Comparison of ENCODE assay signal across 17 cellular contexts in the genomic region with DNA sequence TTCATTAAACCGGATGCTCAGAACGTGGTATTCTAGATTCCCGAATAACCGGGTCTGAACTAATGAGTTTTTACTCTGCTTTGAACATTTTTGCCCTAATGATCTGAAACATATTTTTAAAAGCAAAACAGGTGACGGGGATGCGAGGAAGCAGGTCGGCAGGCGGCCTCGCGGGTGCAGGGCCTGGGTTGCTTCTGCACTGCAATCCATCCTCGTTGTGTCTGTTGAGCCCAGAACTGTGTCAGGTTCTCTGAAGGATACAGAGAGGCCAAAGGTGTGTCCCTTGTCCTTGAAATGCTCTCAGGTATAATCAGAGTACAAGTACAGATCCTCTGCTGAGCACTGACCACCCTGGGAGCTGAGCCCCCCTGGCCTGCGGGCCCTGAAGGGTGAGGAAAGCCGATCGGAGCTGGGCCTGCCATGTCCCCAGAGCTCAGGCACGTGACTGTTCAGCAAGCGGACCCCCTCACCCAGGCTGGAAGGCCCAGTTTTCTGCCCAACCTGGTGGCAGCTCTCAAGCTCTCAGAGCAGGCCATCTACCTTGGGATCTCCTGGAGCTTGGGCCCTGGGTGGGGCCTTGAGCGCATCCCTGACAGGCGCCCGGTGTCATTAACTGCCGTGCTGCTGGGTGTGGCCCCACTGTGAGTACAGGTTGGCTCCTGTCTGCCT.
"Had no signal": no experiment of that assay in that cellular context is flagged by ENCODE, and none has a peak within 500 bp of the region (broad histone marks: within the 10 kb centered on the region; RNA-seq: fewer than 3 reads in every experiment).

No MANE protein-coding gene starts in this region.

- ATAC-seq: activated CD4-positive, alpha-beta T cell treated with anti-CD3 and anti-CD28 coated beads for 36 hours; body of pancreas; gastrocnemius medialis; natural killer cell treated with Interleukin-12 subunit alpha and Interleukin-12 subunit beta and Interleukin-15 and Interleukin-18, amount 100 ng/mL, for 72 hours; WTC11 had no signal

- H3K27ac ChIP-seq: body of pancreas, gastrocnemius medialis, SK-N-MC, skin epidermis, stomach, thoracic aorta, upper lobe of left lung had no signal

- H3K4me3 ChIP-seq: body of pancreas, gastrocnemius medialis, lung, SK-N-MC, skin epidermis, stomach, thoracic aorta, upper lobe of left lung had no signal

- DNase-seq: activated CD4-positive, alpha-beta T cell treated with anti-CD3 and anti-CD28 coated beads for 36 hours; activated CD4-positive, alpha-beta T cell treated with anti-CD3 and anti-CD28 coated beads, Interleukin-2, amount 50 U/mL, for 48 hours; body of pancreas; cortex of kidney; gastrocnemius medialis; head of caudate nucleus; kidney glomerular epithelial cell; stimulated activated CD4-positive, alpha-beta T cell treated with anti-CD3 and anti-CD28 coated beads, Interleukin-15, amount 100 ng/mL, for 24 hours; stimulated activated CD4-positive, alpha-beta T cell treated with anti-CD3 and anti-CD28 coated beads, Interleukin-2, amount 100 ng/mL, for 48 hours; stomach had no signal

- H3K27me3 ChIP-seq: body of pancreas, upper lobe of left lung had no signal

- H3K9me3 ChIP-seq: thoracic aorta had no signal

- H3K36me3 ChIP-seq: gastrocnemius medialis, stomach, thoracic aorta, upper lobe of left lung had no signal

- H3K4me1 ChIP-seq: gastrocnemius medialis had no signal
